Comparison of ENCODE assay signal across 8 cellular contexts in the genomic region with DNA sequence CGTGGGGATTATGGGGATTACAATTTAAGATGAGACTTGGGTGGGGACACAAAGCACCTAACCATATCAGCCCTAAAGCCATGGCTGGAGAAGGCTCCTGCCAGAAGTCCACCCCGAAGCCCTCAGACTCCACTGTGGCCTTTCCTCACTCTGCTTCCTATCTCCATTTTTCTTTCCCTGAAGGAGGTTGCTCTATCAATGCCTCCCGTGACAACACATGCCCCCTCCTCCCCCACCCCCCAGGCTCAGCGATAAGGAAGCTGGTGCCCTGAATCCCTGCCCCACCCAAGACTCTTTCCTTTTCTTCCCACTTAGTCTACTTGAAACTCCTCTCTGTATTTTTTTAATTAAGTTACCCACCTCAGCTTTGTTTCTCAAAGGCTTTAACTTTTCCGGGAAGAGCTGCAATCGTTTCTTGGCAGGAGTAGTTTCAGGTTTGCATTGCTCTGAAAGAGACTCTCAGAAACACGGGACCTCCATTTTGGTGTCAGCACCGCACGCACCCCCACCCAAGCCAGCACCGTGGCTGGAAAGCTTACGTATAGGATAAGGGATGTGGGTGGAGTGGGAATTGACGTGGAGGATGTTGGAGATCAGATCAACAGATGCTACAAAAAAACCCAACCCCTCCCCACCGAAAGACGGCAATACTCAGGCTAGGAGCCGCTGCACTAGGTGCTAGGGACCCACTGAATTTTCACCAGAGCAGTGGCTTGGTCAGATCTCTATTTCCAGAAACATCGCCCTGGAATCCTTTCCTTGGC. TPM values are rescaled to one million over a fixed set of nuclear protein-coding genes. Genes with fewer than 3 reads are reported as not detected.
DNase-seq lines count a peak whose midpoint lies in the region; ATAC-seq, FAIRE-seq and TF ChIP-seq lines count a peak whose summit lies in the region.

No MANE protein-coding gene starts in this region.

- peaks cover 10% of the 10 kb centered on the region for H3K36me3 Mint-ChIP-seq in activated naive CD4-positive, alpha-beta T cell treated with anti-CD3 and anti-CD28 coated beads for 36 hours (ENCODE audit: low read depth)
- peaks cover 2% of the 10 kb centered on the region for H3K36me3 Mint-ChIP-seq in progenitor cell of endocrine pancreas (ENCODE audit: insufficient read depth)

- intact Hi-C loops in activated naive CD4-positive, alpha-beta T cell treated with anti-CD3 and anti-CD28 coated beads for 36 hours (cut with micrococcal nuclease) = loop anchor here (10.0 kb wide), 2 partner anchors 100 to 540 kb away; partner anchors contain the start of gene BCAS3
- intact Hi-C loops in Right ventricle myocardium superior (cut with DNase I) = no loop called here

- peak overlapping the region; percentile 85 for H3K4me3 Mint-ChIP-seq in activated naive CD4-positive, alpha-beta T cell treated with anti-CD3 and anti-CD28 coated beads for 36 hours
- peak overlapping the region; percentile 87 for H3K4me3 Mint-ChIP-seq in progenitor cell of endocrine pancreas (ENCODE audit: low read depth)

- ATAC-seq in Right ventricle myocardium superior (ENCODE audit: poor library complexity) (peak; percentile 10), HG03378 (IDR thresholded peaks at IDR 0.05; ENCODE audit: unreplicated experiment) (no peak)

- no peaks in the 10 kb centered on the region for H3K9me3 Mint-ChIP-seq in activated naive CD4-positive, alpha-beta T cell treated with anti-CD3 and anti-CD28 coated beads for 36 hours
- H3K9me3 Mint-ChIP-seq in progenitor cell of endocrine pancreas (ENCODE audit: low read depth) = no peaks in the 10 kb centered on the region

- no peak overlapping the region for H3K27ac Mint-ChIP-seq in activated naive CD4-positive, alpha-beta T cell treated with anti-CD3 and anti-CD28 coated beads for 36 hours
- peak overlapping the region; percentile 69 for H3K27ac Mint-ChIP-seq in progenitor cell of endocrine pancreas

- H3K4me3 ChIP-seq in GM12864 (ENCODE audit: low read depth, low read length) = peak overlapping the region; percentile 60

- DNase-seq in GM12864 (ENCODE audit: low read depth) (no peak), HTR-8/SVneo (ENCODE audit: insufficient read length, low spot score) (no peak), Right ventricle myocardium superior (no peak), progenitor cell of endocrine pancreas (ENCODE audit: low spot score, unreplicated experiment) (no peak), superior temporal gyrus (ENCODE audit: extremely low spot score) (no peak), GM13977 (ENCODE audit: low spot score) (no peak)
- DNase-seq in activated naive CD4-positive, alpha-beta T cell treated with anti-CD3 and anti-CD28 coated beads for 36 hours = peak; percentile 56

- CTCF ChIA-PET in activated naive CD4-positive, alpha-beta T cell treated with anti-CD3 and anti-CD28 coated beads for 36 hours (lab: Charles Lee) = no interaction called here

- peaks cover 20% of the 10 kb centered on the region for H3K4me1 Mint-ChIP-seq in activated naive CD4-positive, alpha-beta T cell treated with anti-CD3 and anti-CD28 coated beads for 36 hours (ENCODE audit: low read depth)
- H3K4me1 Mint-ChIP-seq in progenitor cell of endocrine pancreas (ENCODE audit: low read depth) = peaks cover 11% of the 10 kb centered on the region

- peak; percentile 26 for FAIRE-seq in HTR-8/SVneo (lab: Jason Lieb, UNC)

- H3K27me3 Mint-ChIP-seq in activated naive CD4-positive, alpha-beta T cell treated with anti-CD3 and anti-CD28 coated beads for 36 hours (ENCODE audit: low read depth) = peaks cover 22% of the 10 kb centered on the region
- H3K27me3 Mint-ChIP-seq in progenitor cell of endocrine pancreas = peaks cover 42% of the 10 kb centered on the region

- in situ Hi-C loops in GM13977 (cut with MboI; ENCODE audit: low pct_unique_long_range_greater_than_20kb, low sequenced_read_pairs, unreplicated experiment) = loop anchor here (25.0 kb wide), 2 partner anchors 278 to 503 kb away; partner anchors contain the start of gene CHCT1

- TF ChIP-seq CTCF in GM12864 (IDR thresholded peaks at IDR 0.05; ENCODE audit: low read depth, low read length, missing control alignments) (no peak), progenitor cell of endocrine pancreas (IDR thresholded peaks at IDR 0.05; ENCODE audit: unreplicated experiment) (no peak), GM13977 (IDR thresholded peaks at IDR 0.05; ENCODE audit: extremely low read depth, insufficient read depth, missing control alignments) (no peak)

RNA-seq across cellular contexts. Expression of gene CA4, which starts 15.2 kb away (rescaled TPM):
- total RNA-seq in activated naive CD4-positive, alpha-beta T cell treated with anti-CD3 and anti-CD28 coated beads for 36 hours = not detected
- 15.1 TPM for total RNA-seq in Right ventricle myocardium superior
- 8.2 and 9.3 TPM in 2 replicates for total RNA-seq in progenitor cell of endocrine pancreas

RNA-seq across cellular contexts. Expression of gene HEATR6, which starts 55.9 kb away (rescaled TPM):
- 10 to 100 TPM; 19.3 to 22.9 TPM for total RNA-seq in activated naive CD4-positive, alpha-beta T cell treated with anti-CD3 and anti-CD28 coated beads for 36 hours
- total RNA-seq in Right ventricle myocardium superior (10.2 TPM), progenitor cell of endocrine pancreas (35.0 and 37.0 TPM in 2 replicates)
